In the genomic region with DNA sequence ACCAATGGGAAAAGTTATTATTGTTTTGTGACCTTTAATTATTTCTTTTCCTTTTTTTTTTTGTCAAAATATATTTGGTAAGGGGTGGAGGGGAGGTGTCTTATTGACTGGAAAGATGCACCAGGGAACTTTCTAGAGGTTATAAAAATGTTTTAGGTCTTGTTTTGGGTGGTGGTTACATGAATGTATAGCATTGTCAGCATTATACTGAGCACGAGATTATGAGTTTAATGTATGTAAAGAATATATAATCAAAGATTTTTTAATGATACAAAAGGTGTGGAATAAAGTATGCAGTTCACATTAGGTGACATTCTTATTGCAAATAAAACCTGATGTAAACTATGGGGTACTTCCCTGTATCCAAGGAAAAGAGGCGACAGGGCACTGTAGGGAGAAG, we compare ENCODE assay signal across 9 cellular contexts.
"Had no signal": no experiment of that assay in that cellular context is flagged by ENCODE, and none has a peak within 500 bp of the region (broad histone marks: within the 10 kb centered on the region; RNA-seq: fewer than 3 reads in every experiment).

No MANE protein-coding gene starts in this region.

- H3K4me3 Mint-ChIP-seq: GM23338, H9, IgD-negative memory B cell had no signal

- H3K27me3 Mint-ChIP-seq: IgD-negative memory B cell had no signal

- H3K9me3 Mint-ChIP-seq: GM23338, H9 had no signal

- ATAC-seq: GM23338 had no signal

- H3K4me1 Mint-ChIP-seq: GM23338, H9 had no signal

- FAIRE-seq: H1, H54 had no signal

- H3K27ac Mint-ChIP-seq: GM23338, H9, IgD-negative memory B cell had no signal

- DNase-seq: H9, HCEC 1CT, Kasumi-1, KG1 had no signal

- H3K27ac ChIP-seq: HL-60 had no signal

- H3K4me3 ChIP-seq: GM23338 had no signal

- H3K4me2 ChIP-seq: GM23338 had no signal
